Comparison of ENCODE assay signal across 1 cellular context in the genomic region with DNA sequence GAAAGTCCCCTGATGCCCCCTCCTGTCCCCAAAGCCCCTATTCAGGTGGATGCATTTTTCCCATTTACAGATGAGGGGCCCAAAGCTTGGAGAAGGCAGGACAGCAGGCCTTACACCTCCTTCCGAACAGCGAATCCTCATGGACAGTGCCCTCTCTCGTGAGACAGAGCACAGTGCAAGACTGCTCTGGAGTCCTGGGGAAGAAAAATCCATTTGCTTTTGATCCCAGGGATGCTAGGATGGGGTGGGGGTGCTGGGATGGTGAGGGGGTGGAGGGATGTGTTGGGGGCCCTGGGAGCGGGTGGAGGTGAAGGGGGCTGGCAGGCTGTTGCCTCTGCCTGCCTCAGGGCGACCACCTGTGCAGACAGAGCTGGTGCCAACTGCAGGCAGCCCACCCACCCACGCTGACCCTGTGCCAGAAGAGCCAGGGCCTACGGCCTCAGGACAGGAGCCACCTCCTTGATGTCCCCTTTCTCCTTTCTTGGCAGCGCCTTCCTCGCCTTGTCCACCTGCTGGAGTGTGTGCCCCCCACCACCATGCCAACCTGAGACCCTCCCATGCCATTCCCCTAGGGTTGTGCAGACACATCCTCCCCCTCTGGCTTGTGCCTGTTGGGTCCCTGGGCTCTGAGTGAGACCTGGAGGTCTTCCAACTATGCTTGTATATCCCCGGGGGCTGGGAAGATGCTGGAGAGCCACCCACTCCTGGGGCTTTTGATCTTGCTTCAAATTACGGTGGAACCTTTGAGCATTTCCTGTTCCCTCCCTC.
TF ChIP-seq lines count a peak whose summit lies in the region.

No MANE protein-coding gene starts in this region.

TF ChIP-seq in HepG2, 621 proteins besides CTCF, POLR2A, EP300 and RAD21 (continued from another document):
- TF ChIP-seq ZBTB49 (CRISPR knock-in tag; IDR thresholded peaks at IDR 0.05; ENCODE audit: borderline replicate concordance), result no peak
- peak; percentile 33 for TF ChIP-seq STAG1 (CRISPR knock-in tag; IDR thresholded peaks at IDR 0.05)
- TF ChIP-seq, protein P1, sequence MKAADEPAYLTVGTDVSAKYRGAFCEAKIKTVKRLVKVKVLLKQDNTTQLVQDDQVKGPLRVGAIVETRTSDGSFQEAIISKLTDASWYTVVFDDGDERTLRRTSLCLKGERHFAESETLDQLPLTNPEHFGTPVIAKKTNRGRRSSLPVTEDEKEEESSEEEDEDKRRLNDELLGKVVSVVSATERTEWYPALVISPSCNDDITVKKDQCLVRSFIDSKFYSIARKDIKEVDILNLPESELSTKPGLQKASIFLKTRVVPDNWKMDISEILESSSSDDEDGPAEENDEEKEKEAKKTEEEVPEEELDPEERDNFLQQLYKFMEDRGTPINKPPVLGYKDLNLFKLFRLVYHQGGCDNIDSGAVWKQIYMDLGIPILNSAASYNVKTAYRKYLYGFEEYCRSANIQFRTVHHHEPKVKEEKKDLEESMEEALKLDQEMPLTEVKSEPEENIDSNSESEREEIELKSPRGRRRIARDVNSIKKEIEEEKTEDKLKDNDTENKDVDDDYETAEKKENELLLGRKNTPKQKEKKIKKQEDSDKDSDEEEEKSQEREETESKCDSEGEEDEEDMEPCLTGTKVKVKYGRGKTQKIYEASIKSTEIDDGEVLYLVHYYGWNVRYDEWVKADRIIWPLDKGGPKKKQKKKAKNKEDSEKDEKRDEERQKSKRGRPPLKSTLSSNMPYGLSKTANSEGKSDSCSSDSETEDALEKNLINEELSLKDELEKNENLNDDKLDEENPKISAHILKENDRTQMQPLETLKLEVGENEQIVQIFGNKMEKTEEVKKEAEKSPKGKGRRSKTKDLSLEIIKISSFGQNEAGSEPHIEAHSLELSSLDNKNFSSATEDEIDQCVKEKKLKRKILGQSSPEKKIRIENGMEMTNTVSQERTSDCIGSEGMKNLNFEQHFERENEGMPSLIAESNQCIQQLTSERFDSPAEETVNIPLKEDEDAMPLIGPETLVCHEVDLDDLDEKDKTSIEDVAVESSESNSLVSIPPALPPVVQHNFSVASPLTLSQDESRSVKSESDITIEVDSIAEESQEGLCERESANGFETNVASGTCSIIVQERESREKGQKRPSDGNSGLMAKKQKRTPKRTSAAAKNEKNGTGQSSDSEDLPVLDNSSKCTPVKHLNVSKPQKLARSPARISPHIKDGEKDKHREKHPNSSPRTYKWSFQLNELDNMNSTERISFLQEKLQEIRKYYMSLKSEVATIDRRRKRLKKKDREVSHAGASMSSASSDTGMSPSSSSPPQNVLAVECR (CRISPR knock-in tag; IDR thresholded peaks at IDR 0.05; ENCODE audit: borderline replicate concordance), result no peak
- TF ChIP-seq, protein P2, sequence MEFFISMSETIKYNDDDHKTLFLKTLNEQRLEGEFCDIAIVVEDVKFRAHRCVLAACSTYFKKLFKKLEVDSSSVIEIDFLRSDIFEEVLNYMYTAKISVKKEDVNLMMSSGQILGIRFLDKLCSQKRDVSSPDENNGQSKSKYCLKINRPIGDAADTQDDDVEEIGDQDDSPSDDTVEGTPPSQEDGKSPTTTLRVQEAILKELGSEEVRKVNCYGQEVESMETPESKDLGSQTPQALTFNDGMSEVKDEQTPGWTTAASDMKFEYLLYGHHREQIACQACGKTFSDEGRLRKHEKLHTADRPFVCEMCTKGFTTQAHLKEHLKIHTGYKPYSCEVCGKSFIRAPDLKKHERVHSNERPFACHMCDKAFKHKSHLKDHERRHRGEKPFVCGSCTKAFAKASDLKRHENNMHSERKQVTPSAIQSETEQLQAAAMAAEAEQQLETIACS (CRISPR knock-in tag; IDR thresholded peaks at IDR 0.05), result no peak
- no peak for TF ChIP-seq TBL1XR1 (IDR thresholded peaks at IDR 0.05; ENCODE audit: borderline replicate concordance, low read length, partially characterized antibody)
- TF ChIP-seq, protein P3, sequence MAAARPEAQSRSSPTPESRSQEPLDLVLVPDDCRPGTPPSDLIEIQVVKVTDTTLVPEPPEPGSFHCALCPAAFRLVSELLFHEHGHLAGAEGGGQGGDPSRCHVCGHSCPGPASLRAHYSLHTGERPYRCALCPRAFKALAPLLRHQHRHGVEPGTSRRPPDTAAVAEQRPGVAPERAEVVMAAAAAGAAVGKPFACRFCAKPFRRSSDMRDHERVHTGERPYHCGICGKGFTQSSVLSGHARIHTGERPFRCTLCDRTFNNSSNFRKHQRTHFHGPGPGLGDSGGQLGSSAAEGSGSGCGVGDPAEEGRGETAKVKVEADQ (CRISPR knock-in tag; IDR thresholded peaks at IDR 0.05; ENCODE audit: borderline replicate concordance), result no peak
- TF ChIP-seq PCBP1 (IDR thresholded peaks at IDR 0.05; ENCODE audit: borderline replicate concordance, low read depth, low read length), result 0 out of 2 replicates have a peak, but pooled peaks have one; percentile 24
- TF ChIP-seq REXO4 (CRISPR knock-in tag; IDR thresholded peaks at IDR 0.05; ENCODE audit: borderline replicate concordance), result no peak
- no peak for TF ChIP-seq ZNF33A (CRISPR knock-in tag; IDR thresholded peaks at IDR 0.05; ENCODE audit: borderline replicate concordance)
- TF ChIP-seq CCDC6 (CRISPR knock-in tag; IDR thresholded peaks at IDR 0.05), result no peak
- no peak for TF ChIP-seq JUN (CRISPR knock-in tag; IDR thresholded peaks at IDR 0.05)
- no peak for TF ChIP-seq TBX3 (IDR thresholded peaks at IDR 0.05; ENCODE audit: borderline replicate concordance)
- TF ChIP-seq, protein P4, sequence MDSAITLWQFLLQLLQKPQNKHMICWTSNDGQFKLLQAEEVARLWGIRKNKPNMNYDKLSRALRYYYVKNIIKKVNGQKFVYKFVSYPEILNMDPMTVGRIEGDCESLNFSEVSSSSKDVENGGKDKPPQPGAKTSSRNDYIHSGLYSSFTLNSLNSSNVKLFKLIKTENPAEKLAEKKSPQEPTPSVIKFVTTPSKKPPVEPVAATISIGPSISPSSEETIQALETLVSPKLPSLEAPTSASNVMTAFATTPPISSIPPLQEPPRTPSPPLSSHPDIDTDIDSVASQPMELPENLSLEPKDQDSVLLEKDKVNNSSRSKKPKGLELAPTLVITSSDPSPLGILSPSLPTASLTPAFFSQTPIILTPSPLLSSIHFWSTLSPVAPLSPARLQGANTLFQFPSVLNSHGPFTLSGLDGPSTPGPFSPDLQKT (CRISPR knock-in tag; IDR thresholded peaks at IDR 0.05; ENCODE audit: borderline replicate concordance), result no peak
- TF ChIP-seq PCBP2 (optimal IDR thresholded peaks at IDR 0.05; ENCODE audit: low read depth, low read length, poor library complexity, severe bottlenecking), result peak; percentile 41
- TF ChIP-seq, protein P5, sequence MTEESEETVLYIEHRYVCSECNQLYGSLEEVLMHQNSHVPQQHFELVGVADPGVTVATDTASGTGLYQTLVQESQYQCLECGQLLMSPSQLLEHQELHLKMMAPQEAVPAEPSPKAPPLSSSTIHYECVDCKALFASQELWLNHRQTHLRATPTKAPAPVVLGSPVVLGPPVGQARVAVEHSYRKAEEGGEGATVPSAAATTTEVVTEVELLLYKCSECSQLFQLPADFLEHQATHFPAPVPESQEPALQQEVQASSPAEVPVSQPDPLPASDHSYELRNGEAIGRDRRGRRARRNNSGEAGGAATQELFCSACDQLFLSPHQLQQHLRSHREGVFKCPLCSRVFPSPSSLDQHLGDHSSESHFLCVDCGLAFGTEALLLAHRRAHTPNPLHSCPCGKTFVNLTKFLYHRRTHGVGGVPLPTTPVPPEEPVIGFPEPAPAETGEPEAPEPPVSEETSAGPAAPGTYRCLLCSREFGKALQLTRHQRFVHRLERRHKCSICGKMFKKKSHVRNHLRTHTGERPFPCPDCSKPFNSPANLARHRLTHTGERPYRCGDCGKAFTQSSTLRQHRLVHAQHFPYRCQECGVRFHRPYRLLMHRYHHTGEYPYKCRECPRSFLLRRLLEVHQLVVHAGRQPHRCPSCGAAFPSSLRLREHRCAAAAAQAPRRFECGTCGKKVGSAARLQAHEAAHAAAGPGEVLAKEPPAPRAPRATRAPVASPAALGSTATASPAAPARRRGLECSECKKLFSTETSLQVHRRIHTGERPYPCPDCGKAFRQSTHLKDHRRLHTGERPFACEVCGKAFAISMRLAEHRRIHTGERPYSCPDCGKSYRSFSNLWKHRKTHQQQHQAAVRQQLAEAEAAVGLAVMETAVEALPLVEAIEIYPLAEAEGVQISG (CRISPR knock-in tag; IDR thresholded peaks at IDR 0.05), result no peak
- TF ChIP-seq, protein P6, sequence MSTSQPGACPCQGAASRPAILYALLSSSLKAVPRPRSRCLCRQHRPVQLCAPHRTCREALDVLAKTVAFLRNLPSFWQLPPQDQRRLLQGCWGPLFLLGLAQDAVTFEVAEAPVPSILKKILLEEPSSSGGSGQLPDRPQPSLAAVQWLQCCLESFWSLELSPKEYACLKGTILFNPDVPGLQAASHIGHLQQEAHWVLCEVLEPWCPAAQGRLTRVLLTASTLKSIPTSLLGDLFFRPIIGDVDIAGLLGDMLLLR (CRISPR knock-in tag; IDR thresholded peaks at IDR 0.05), result no peak
- TF ChIP-seq MYC (CRISPR knock-in tag; IDR thresholded peaks at IDR 0.05; ENCODE audit: borderline replicate concordance), result no peak
TF ChIP-seq in HepG2: peak in this region for 3.
